In the genomic region with DNA sequence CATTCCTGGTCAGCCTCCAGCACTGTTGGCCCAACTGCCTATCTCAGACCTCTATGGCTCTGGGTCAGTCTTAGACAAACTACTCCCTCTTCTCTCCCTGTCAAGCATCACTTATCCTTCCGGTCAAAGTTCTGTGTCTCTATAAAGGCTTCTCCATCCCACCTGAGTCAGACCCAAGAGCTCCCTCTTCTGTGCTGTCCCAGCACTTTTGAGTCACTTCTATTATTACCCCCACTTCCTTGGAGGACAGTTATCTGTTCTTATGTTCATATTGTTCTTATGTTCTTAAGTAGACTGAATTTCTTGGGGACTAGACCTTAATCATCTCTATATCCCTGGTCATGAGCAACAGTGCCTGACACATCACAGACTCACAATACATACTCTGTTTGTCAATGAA, we compare ENCODE assay signal across 28 cellular contexts. TPM values are rescaled to one million over a fixed set of nuclear protein-coding genes. Genes with fewer than 3 reads are reported as not detected.
DNase-seq lines count a peak whose midpoint lies in the region; ATAC-seq and TF ChIP-seq lines count a peak whose summit lies in the region.
"Had no signal": no experiment of that assay in that cellular context is flagged by ENCODE, and none has a peak within 500 bp of the region (broad histone marks: within the 10 kb centered on the region; RNA-seq: fewer than 3 reads in every experiment).

No MANE protein-coding gene starts in this region.

- H3K4me3 Mint-ChIP-seq in activated T-helper 2 cell treated with anti-CD3 and anti-CD28 coated beads, Interferon-gamma antibody, Interleukin-2, Interleukin-4, amounts not matched to agents 10 μg/mL and 5 μg/mL and 100 μg/mL, durations not matched to agents 14 hours and 24 hours and 36 hours (ENCODE audit: low read depth): no peak overlapping the region
- H3K4me3 Mint-ChIP-seq: activated naive CD8-positive, alpha-beta T cell treated with anti-CD3 and anti-CD28 coated beads, Interleukin-2, amount 10 ng/mL, durations not matched to agents 7 days and 5 days; naive B cell had no signal

- H3K4me1 ChIP-seq in Loucy (ENCODE audit: insufficient read depth, low read length, poor library complexity, severe bottlenecking) (peaks cover 68% of the 10 kb centered on the region), HAP-1 (no peaks in the 10 kb centered on the region)
- H3K4me1 ChIP-seq: foreskin keratinocyte, right lobe of liver, SJSA1, thyroid gland had no signal

- peaks cover 73% of the 10 kb centered on the region for H3K4me1 Mint-ChIP-seq in activated T-helper 2 cell treated with anti-CD3 and anti-CD28 coated beads, Interferon-gamma antibody, Interleukin-2, Interleukin-4, amounts not matched to agents 10 μg/mL and 5 μg/mL and 100 μg/mL, durations not matched to agents 14 hours and 24 hours and 36 hours (ENCODE audit: low read depth)

- H4K20me1 ChIP-seq in Loucy (ENCODE audit: insufficient read depth, low read length, poor library complexity, severe bottlenecking): no peaks in the 10 kb centered on the region

- no peaks in the 10 kb centered on the region for H3K36me3 Mint-ChIP-seq in activated T-helper 2 cell treated with anti-CD3 and anti-CD28 coated beads, Interferon-gamma antibody, Interleukin-2, Interleukin-4, amounts not matched to agents 10 μg/mL and 5 μg/mL and 100 μg/mL, durations not matched to agents 14 hours and 24 hours and 36 hours (ENCODE audit: low read depth)
- H3K36me3 Mint-ChIP-seq: activated naive CD8-positive, alpha-beta T cell treated with anti-CD3 and anti-CD28 coated beads, Interleukin-2, amount 10 ng/mL, durations not matched to agents 7 days and 5 days; naive B cell had no signal

- TF ChIP-seq CTCF in Loucy (conservative IDR thresholded peaks at IDR 0.05; ENCODE audit: low read length): peak; percentile 85

- H3F3A ChIP-seq in Loucy (ENCODE audit: low read depth): no peaks in the 10 kb centered on the region

- H3K9ac ChIP-seq in Loucy (ENCODE audit: low read depth, low read length, poor library complexity, severe bottlenecking): no peak overlapping the region

- no peak for TF ChIP-seq POLR2A in GM18505 (IDR thresholded peaks at IDR 0.05; ENCODE audit: borderline replicate concordance, extremely low read depth, insufficient read depth, insufficient read length)

- peak overlapping the region; percentile 4 for H3K27ac Mint-ChIP-seq in activated T-helper 2 cell treated with anti-CD3 and anti-CD28 coated beads, Interferon-gamma antibody, Interleukin-2, Interleukin-4, amounts not matched to agents 10 μg/mL and 5 μg/mL and 100 μg/mL, durations not matched to agents 14 hours and 24 hours and 36 hours
- H3K27ac Mint-ChIP-seq: activated naive CD8-positive, alpha-beta T cell treated with anti-CD3 and anti-CD28 coated beads, Interleukin-2, amount 10 ng/mL, durations not matched to agents 7 days and 5 days had no signal

- H3K9me2 ChIP-seq in Loucy (replicated peaks; ENCODE audit: low read depth, low read length): no peaks in the 10 kb centered on the region

- no peak overlapping the region; the same call in 1 of the 2 replicates for H2AFZ ChIP-seq in Loucy (ENCODE audit: low read length)
- H2AFZ ChIP-seq: PC-9 had no signal

- H3K36me3 ChIP-seq in Loucy (ENCODE audit: insufficient read depth, low read length): no peaks in the 10 kb centered on the region
- no peaks in the 10 kb centered on the region for H3K36me3 ChIP-seq in HAP-1 (replicated peaks)
- H3K36me3 ChIP-seq: brain microvascular endothelial cell, right lobe of liver, SJSA1, thyroid gland had no signal

- intact Hi-C loops in Right ventricle myocardium superior (cut with DNase I): no loop called here
- intact Hi-C loops in Right ventricle myocardium inferior (cut with DNase I): loop anchor here (5.0 kb wide), 1 partner anchor 64 kb away; no protein-coding TSS in a partner anchor
- intact Hi-C loops in activated T-helper 2 cell treated with anti-CD3 and anti-CD28 coated beads, Interferon-gamma antibody, Interleukin-2, Interleukin-4, amounts not matched to agents 10 μg/mL and 5 μg/mL and 100 μg/mL, durations not matched to agents 14 hours and 24 hours and 36 hours (cut with micrococcal nuclease): loop anchor here (10.0 kb wide), 1 partner anchor 327 kb away; the partner anchor contains the start of gene IKBKE

- no peaks in the 10 kb centered on the region for H3K79me2 ChIP-seq in Loucy (ENCODE audit: insufficient read depth, low read length)

- ATAC-seq in Right ventricle myocardium superior (ENCODE audit: poor library complexity) (peak; percentile 27), Right ventricle myocardium inferior (no peak), GM18505 (IDR thresholded peaks at IDR 0.05; ENCODE audit: unreplicated experiment) (no peak)
- ATAC-seq: foreskin keratinocyte, right lobe of liver had no signal

- in situ Hi-C loops in HAP-1 (cut with MboI; ENCODE audit: low sequenced_read_pairs): loop anchor here (10.0 kb wide), 1 partner anchor 57 kb away; no protein-coding TSS in a partner anchor

- no peaks in the 10 kb centered on the region for H3K27me3 ChIP-seq in Loucy (ENCODE audit: insufficient read depth, low read length, poor library complexity, severe bottlenecking)
- H3K27me3 ChIP-seq in HAP-1 (ENCODE audit: low read depth): peaks cover 4% of the 10 kb centered on the region; the same call in 1 of the 2 replicates
- H3K27me3 ChIP-seq: right lobe of liver, SJSA1, thyroid gland had no signal

- no peak for DNase-seq in Right ventricle myocardium superior
- no peak for DNase-seq in Right ventricle myocardium inferior (ENCODE audit: missing footprints)
- DNase-seq in activated T-helper 2 cell treated with anti-CD3 and anti-CD28 coated beads, Interferon-gamma antibody, Interleukin-2, Interleukin-4, amounts not matched to agents 10 μg/mL and 5 μg/mL and 100 μg/mL, durations not matched to agents 14 hours and 24 hours and 36 hours (ENCODE audit: low spot score): no peak
- peak; percentile 39 for DNase-seq in renal cortical epithelial cell (ENCODE audit: low read depth)
- no peak for DNase-seq in HAP-1 (ENCODE audit: low spot score in 2 of 2)
- no peak for DNase-seq in hepatic stellate cell (ENCODE audit: low spot score)
- DNase-seq: activated CD4-positive, CD25-positive, alpha-beta regulatory T cell treated with anti-CD3 and anti-CD28 coated beads, Interleukin-2, amount 50 U/mL, for 72 hours; activated CD8-positive, alpha-beta memory T cell treated with anti-CD3 and anti-CD28 coated beads, Interleukin-2, amount 50 U/mL, for 4 hours; activated naive CD8-positive, alpha-beta T cell treated with anti-CD3 and anti-CD28 coated beads, Interleukin-2, amount 10 ng/mL, durations not matched to agents 7 days and 5 days; brain microvascular endothelial cell; Calu3; cortex of kidney; foreskin keratinocyte; hippocampal formation; islet precursor cell; mammary epithelial cell; naive B cell; NCI-H1417 treated with DMSO at 0.1 percent for 48 hours; NCI-H69; right lobe of liver; T-helper 9 cell; thyroid gland had no signal

- H3K9me3 ChIP-seq in Loucy (ENCODE audit: insufficient read depth, low read depth, low read length) (no peaks in the 10 kb centered on the region), HAP-1 (no peaks in the 10 kb centered on the region)
- H3K9me3 ChIP-seq: right lobe of liver, SJSA1, thyroid gland had no signal

- H3K9me3 Mint-ChIP-seq in activated T-helper 2 cell treated with anti-CD3 and anti-CD28 coated beads, Interferon-gamma antibody, Interleukin-2, Interleukin-4, amounts not matched to agents 10 μg/mL and 5 μg/mL and 100 μg/mL, durations not matched to agents 14 hours and 24 hours and 36 hours: no peaks in the 10 kb centered on the region
- H3K9me3 Mint-ChIP-seq: activated naive CD8-positive, alpha-beta T cell treated with anti-CD3 and anti-CD28 coated beads, Interleukin-2, amount 10 ng/mL, durations not matched to agents 7 days and 5 days; naive B cell had no signal

- no peak overlapping the region for H3K4me2 ChIP-seq in Loucy (ENCODE audit: low read depth, low read length, poor library complexity, severe bottlenecking)
- H3K4me2 ChIP-seq: PC-9 had no signal

- H3K4me3 ChIP-seq in Loucy (ENCODE audit: low read length, poor library complexity, severe bottlenecking) (no peak overlapping the region), HAP-1 (no peak overlapping the region)
- H3K4me3 ChIP-seq: PC-9, right lobe of liver, SJSA1, thyroid gland had no signal

- H3K27me3 Mint-ChIP-seq in activated T-helper 2 cell treated with anti-CD3 and anti-CD28 coated beads, Interferon-gamma antibody, Interleukin-2, Interleukin-4, amounts not matched to agents 10 μg/mL and 5 μg/mL and 100 μg/mL, durations not matched to agents 14 hours and 24 hours and 36 hours (ENCODE audit: low read depth): peaks cover 11% of the 10 kb centered on the region

RNA-seq across cellular contexts. Expression of gene IL10, which starts 29.2 kb away (rescaled TPM):
- total RNA-seq in Right ventricle myocardium superior: 0.43 TPM
- total RNA-seq in Right ventricle myocardium inferior: 0.54 TPM
- 4.2 and 5.8 TPM in 2 replicates for total RNA-seq in activated T-helper 2 cell treated with anti-CD3 and anti-CD28 coated beads, Interferon-gamma antibody, Interleukin-2, Interleukin-4, amounts not matched to agents 10 μg/mL and 5 μg/mL and 100 μg/mL, durations not matched to agents 14 hours and 24 hours and 36 hours
- not detected in 2 replicates for total RNA-seq in renal cortical epithelial cell
- total RNA-seq: Calu3, foreskin keratinocyte, H1, mammary epithelial cell, osteocyte, PC-9, SJSA1 had no signal

RNA-seq across cellular contexts. Expression of gene IL19, which starts 30.9 kb away (rescaled TPM):
- total RNA-seq in Right ventricle myocardium superior (not detected), Right ventricle myocardium inferior (not detected), renal cortical epithelial cell (not detected in 2 replicates)
- total RNA-seq in activated T-helper 2 cell treated with anti-CD3 and anti-CD28 coated beads, Interferon-gamma antibody, Interleukin-2, Interleukin-4, amounts not matched to agents 10 μg/mL and 5 μg/mL and 100 μg/mL, durations not matched to agents 14 hours and 24 hours and 36 hours: not detected in 2 replicates
- total RNA-seq: activated naive CD8-positive, alpha-beta T cell treated with anti-CD3 and anti-CD28 coated beads, Interleukin-2, amount 10 ng/mL, durations not matched to agents 7 days and 5 days; Calu3; foreskin keratinocyte; H1; mammary epithelial cell; osteocyte; PC-9; right lobe of liver; SJSA1; thyroid gland had no signal
